Comparison of ENCODE assay signal across 1 cellular context in the genomic region with DNA sequence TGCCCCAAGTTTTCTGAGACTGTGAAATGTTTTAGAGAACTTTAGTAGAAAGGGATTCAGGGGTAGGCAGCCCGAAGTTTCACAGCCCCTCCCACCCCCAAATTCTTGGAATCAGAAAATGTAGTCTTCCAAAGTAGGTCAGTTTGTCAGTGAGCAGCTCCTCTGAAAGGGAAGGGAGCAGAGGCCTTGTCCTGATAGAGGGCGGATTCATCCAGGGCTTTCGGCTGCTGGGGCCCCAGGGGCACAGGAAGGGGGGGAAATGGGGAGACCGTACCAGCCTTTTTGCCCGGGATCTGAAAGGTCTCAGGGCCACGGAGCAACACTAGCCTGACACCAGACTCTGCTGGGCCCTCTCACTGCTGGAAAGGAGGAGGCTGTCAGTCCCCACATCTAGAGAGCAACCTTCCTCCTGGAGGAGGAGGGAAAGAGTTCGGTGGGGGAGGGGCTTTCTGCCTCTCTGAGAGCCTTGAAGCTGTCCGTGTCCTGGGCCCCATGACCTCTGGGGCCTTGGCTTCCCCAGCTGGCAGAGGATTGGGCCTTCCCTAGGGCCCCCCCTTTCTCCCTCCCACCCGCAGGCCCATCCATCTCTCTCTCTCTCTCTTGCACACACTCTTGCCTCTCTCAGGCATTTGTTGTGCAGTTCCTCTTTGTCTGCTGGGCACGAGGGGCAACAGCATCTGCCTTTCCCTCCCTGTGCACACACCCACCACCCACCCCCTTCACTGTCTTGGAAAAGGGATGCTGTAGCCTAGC.
A peak's percentile ranks its signal among the peaks of the same experiment; 100 is the strongest.
TF ChIP-seq lines count a peak whose summit lies in the region.

TSS of gene IKZF4 (plus strand) at position 607 of the 753 bp plus-strand sequence. CDS start 451 bp downstream, outside the sequence.

TF ChIP-seq in K562, 482 proteins besides CTCF, POLR2A, EP300 and RAD21 (continued from another document):
- TF ChIP-seq MXD1 (CRISPR knock-in tag; IDR thresholded peaks at IDR 0.05; ENCODE audit: borderline replicate concordance, poor library complexity, severe bottlenecking): no peak
- TF ChIP-seq TAF7 (tag; IDR thresholded peaks at IDR 0.05): peak; percentile 77
- TF ChIP-seq HMGN3 (IDR thresholded peaks at IDR 0.05; ENCODE audit: borderline replicate concordance, extremely low read depth, insufficient read length, low read depth, low read length): no peak
- TF ChIP-seq MLLT1 (IDR thresholded peaks at IDR 0.05): no peak
- TF ChIP-seq, protein P1, sequence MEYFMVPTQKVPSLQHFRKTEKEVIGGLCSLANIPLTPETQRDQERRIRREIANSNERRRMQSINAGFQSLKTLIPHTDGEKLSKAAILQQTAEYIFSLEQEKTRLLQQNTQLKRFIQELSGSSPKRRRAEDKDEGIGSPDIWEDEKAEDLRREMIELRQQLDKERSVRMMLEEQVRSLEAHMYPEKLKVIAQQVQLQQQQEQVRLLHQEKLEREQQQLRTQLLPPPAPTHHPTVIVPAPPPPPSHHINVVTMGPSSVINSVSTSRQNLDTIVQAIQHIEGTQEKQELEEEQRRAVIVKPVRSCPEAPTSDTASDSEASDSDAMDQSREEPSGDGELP (CRISPR knock-in tag; IDR thresholded peaks at IDR 0.05; ENCODE audit: borderline replicate concordance): peak; percentile 87
- TF ChIP-seq ZNF398 (CRISPR knock-in tag; IDR thresholded peaks at IDR 0.05): no peak
- TF ChIP-seq LCOR (CRISPR knock-in tag; IDR thresholded peaks at IDR 0.05): no peak
- TF ChIP-seq L3MBTL2 (IDR thresholded peaks at IDR 0.05): peak; percentile 35; the same call in 1 of the 2 replicates
- peak; percentile 24 for TF ChIP-seq KDM5B (IDR thresholded peaks at IDR 0.05; ENCODE audit: insufficient replicate concordance, low read depth, low read length)
- 0 out of 2 replicates have a peak, but pooled peaks have one; percentile 6 for TF ChIP-seq NFIC (IDR thresholded peaks at IDR 0.05)
- peak; percentile 38; the same call in 1 of the 2 replicates for TF ChIP-seq MYC (IDR thresholded peaks at IDR 0.05; ENCODE audit: low read depth, low read length)
- no peak for TF ChIP-seq MYC (CRISPR knock-in tag; IDR thresholded peaks at IDR 0.05; ENCODE audit: borderline replicate concordance, low read depth)
- TF ChIP-seq ZNF592 (IDR thresholded peaks at IDR 0.05): peak; percentile 67
- peak; percentile 35; the same call in 1 of the 2 replicates for TF ChIP-seq POLR2AphosphoS5 (IDR thresholded peaks at IDR 0.05; ENCODE audit: control insufficient read depth, insufficient read depth, low read depth, low read length)
- TF ChIP-seq ZBTB7A (IDR thresholded peaks at IDR 0.05; ENCODE audit: borderline replicate concordance, control insufficient read depth, low read depth, low read length): peak; percentile 72; the same call in 1 of the 2 replicates
- 0 out of 4 replicates have a peak, but pooled peaks of 1 of the 2 experiments have one; percentile 6 for TF ChIP-seq TRIM24 (IDR thresholded peaks at IDR 0.05)
- TF ChIP-seq GTF2F1 (IDR thresholded peaks at IDR 0.05; ENCODE audit: low read depth, low read length): no peak
- TF ChIP-seq ZNF263 (CRISPR knock-in tag; IDR thresholded peaks at IDR 0.05; ENCODE audit: borderline replicate concordance): peak; percentile 86
- TF ChIP-seq, protein P2, sequence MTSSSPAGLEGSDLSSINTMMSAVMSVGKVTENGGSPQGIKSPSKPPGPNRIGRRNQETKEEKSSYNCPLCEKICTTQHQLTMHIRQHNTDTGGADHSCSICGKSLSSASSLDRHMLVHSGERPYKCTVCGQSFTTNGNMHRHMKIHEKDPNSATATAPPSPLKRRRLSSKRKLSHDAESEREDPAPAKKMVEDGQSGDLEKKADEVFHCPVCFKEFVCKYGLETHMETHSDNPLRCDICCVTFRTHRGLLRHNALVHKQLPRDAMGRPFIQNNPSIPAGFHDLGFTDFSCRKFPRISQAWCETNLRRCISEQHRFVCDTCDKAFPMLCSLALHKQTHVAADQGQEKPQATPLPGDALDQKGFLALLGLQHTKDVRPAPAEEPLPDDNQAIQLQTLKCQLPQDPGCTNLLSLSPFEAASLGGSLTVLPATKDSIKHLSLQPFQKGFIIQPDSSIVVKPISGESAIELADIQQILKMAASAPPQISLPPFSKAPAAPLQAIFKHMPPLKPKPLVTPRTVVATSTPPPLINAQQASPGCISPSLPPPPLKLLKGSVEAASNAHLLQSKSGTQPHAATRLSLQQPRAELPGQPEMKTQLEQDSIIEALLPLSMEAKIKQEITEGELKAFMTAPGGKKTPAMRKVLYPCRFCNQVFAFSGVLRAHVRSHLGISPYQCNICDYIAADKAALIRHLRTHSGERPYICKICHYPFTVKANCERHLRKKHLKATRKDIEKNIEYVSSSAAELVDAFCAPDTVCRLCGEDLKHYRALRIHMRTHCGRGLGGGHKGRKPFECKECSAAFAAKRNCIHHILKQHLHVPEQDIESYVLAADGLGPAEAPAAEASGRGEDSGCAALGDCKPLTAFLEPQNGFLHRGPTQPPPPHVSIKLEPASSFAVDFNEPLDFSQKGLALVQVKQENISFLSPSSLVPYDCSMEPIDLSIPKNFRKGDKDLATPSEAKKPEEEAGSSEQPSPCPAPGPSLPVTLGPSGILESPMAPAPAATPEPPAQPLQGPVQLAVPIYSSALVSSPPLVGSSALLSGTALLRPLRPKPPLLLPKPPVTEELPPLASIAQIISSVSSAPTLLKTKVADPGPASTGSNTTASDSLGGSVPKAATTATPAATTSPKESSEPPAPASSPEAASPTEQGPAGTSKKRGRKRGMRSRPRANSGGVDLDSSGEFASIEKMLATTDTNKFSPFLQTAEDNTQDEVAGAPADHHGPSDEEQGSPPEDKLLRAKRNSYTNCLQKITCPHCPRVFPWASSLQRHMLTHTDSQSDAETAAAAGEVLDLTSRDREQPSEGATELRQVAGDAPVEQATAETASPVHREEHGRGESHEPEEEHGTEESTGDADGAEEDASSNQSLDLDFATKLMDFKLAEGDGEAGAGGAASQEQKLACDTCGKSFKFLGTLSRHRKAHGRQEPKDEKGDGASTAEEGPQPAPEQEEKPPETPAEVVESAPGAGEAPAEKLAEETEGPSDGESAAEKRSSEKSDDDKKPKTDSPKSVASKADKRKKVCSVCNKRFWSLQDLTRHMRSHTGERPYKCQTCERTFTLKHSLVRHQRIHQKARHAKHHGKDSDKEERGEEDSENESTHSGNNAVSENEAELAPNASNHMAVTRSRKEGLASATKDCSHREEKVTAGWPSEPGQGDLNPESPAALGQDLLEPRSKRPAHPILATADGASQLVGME (CRISPR knock-in tag; IDR thresholded peaks at IDR 0.05): 0 out of 2 replicates have a peak, but pooled peaks have one; percentile 75
- TF ChIP-seq ARID3A (IDR thresholded peaks at IDR 0.05; ENCODE audit: borderline replicate concordance, low read depth, low read length): no peak
- TF ChIP-seq KAT7 (CRISPR knock-in tag; IDR thresholded peaks at IDR 0.05; ENCODE audit: borderline replicate concordance): no peak; the same call in 1 of the 2 replicates
- TF ChIP-seq TBL1XR1 (IDR thresholded peaks at IDR 0.05; ENCODE audit: low read length in 2 of 2): peak in 1 of 2 experiments; percentile 32; a peak in 1 of 4 replicates
- 0 out of 2 replicates have a peak, but pooled peaks have one; percentile 18 for TF ChIP-seq NCOA6 (IDR thresholded peaks at IDR 0.05)
- 0 out of 2 replicates have a peak, but pooled peaks have one; percentile 84 for TF ChIP-seq XRCC5 (IDR thresholded peaks at IDR 0.05; ENCODE audit: low read depth, low read length)
- peak; percentile 71 for TF ChIP-seq TBP (optimal IDR thresholded peaks at IDR 0.05; ENCODE audit: low read depth, low read length)
